Comparison of ENCODE assay signal across 10 cellular contexts in the genomic region with DNA sequence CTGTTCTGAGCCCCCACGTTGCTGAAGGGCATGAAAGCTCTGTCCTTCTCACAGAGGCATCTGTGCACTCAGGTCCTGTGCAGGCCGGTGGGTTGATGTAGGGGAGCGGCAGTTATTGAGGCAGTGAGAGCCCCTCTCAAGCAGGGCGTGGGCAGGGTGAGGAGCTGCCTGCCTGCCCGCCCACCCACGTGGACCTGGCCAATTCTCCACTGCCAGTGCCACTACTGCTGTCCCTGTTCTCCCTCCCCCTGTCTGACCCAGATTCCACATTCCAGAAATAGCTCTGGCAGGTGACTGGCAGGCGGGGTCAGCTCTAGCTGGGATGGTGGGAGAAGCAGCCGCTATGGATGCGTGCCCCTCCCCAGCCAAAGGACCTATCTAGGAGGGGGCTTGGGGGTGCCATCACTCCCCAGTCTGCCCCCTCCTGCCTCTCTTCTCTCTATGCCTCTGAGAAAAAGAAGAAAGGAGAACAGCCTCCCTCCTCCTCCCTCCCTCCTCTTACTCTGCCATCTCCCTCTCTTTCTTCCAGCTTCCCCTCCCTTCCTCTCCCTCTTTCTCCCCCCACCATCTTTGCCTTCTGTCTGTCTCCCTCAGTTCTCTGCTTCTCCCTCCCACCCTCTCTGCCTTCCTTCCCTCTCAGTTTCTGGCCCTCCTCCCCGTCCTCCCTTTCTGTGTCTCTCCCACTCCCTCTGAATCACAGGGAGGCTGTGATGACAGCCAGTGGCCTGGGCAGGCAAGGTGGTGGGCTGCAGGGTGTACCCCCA.
DNase-seq lines count a peak whose midpoint lies in the region; ATAC-seq lines count a peak whose summit lies in the region.
"Had no signal": no experiment of that assay in that cellular context is flagged by ENCODE, and none has a peak within 500 bp of the region (broad histone marks: within the 10 kb centered on the region; RNA-seq: fewer than 3 reads in every experiment).

No MANE protein-coding gene starts in this region.

- DNase-seq in GM23248, result peak; percentile 17
- DNase-seq in anterior cingulate cortex (lab: John Stamatoyannopoulos, UW), result peak in 38 of 58 donors; percentile 8 to 81 (median 33)
- peak; percentile 91 for DNase-seq in retina
- no peak for DNase-seq in activated naive CD4-positive, alpha-beta T cell treated with Interleukin-2 at 50 U/mL for 16 hours
- DNase-seq: activated T-cell treated with anti-CD3 and anti-CD28 coated beads, Interleukin-2, amount 50 U/mL, for 4 hours; effector memory CD8-positive, alpha-beta T cell had no signal

- H3K79me2 ChIP-seq in GM23248 (ENCODE audit: insufficient read depth), result no peaks in the 10 kb centered on the region

- no peaks in the 10 kb centered on the region for H3K27me3 ChIP-seq in GM23248 (replicated peaks; ENCODE audit: insufficient read depth)
- no peaks in the 10 kb centered on the region for H3K27me3 ChIP-seq in iPS-20b (ENCODE audit: insufficient read depth, low read length)

- 9 to 12% methylated on average over 10 of the region's 10 CpGs for WGBS in GM23248 (ENCODE audit: low coverage in 1 of 2, low lambda C conversion rate in 2 of 2, missing lambda C conversion rate in 2 of 2), 2 experiments

- H3K36me3 ChIP-seq in GM23248 (ENCODE audit: low read depth) (no peaks in the 10 kb centered on the region), iPS-20b (ENCODE audit: insufficient read depth, low read depth, low read length) (no peaks in the 10 kb centered on the region)

- H3K4me1 ChIP-seq in GM23248 (ENCODE audit: insufficient read depth), result peaks cover 9% of the 10 kb centered on the region; the same call in 1 of the 2 replicates
- peaks cover 12% of the 10 kb centered on the region for H3K4me1 ChIP-seq in iPS-20b (ENCODE audit: insufficient read depth, low read length)

- no peaks in the 10 kb centered on the region for H3K9me3 ChIP-seq in GM23248 (ENCODE audit: low read depth)
- no peaks in the 10 kb centered on the region for H3K9me3 ChIP-seq in iPS-20b (ENCODE audit: insufficient read depth, low read depth, low read length)

- H3K9ac ChIP-seq in GM23248, result no peak overlapping the region
- peak overlapping the region; percentile 41; the same call in 1 of the 2 replicates for H3K9ac ChIP-seq in iPS-20b (ENCODE audit: low read depth, low read length)

- no peaks in the 10 kb centered on the region for H4K20me1 ChIP-seq in GM23248 (ENCODE audit: insufficient read depth)

- ATAC-seq in GM18867 (IDR thresholded peaks at IDR 0.05; ENCODE audit: unreplicated experiment) (no peak), GM21381 (IDR thresholded peaks at IDR 0.05; ENCODE audit: unreplicated experiment) (no peak), GM19328 (IDR thresholded peaks at IDR 0.05; ENCODE audit: unreplicated experiment) (no peak)
- ATAC-seq: activated T-cell treated with anti-CD3 and anti-CD28 coated beads, Interleukin-2, amount 50 U/mL, for 4 hours; effector memory CD8-positive, alpha-beta T cell had no signal

- 0 out of 2 replicates have a peak, but pooled peaks cover 1% of the 10 kb centered on the region for H3F3A ChIP-seq in GM23248 (ENCODE audit: insufficient read depth)

- H3K9me2 ChIP-seq in GM23248 (ENCODE audit: insufficient read depth), result no peaks in the 10 kb centered on the region

- H2AFZ ChIP-seq in GM23248, result peak overlapping the region; percentile 31; the same call in 1 of the 2 replicates

- no peak overlapping the region for H3K4me3 ChIP-seq in GM23248
- H3K4me3 ChIP-seq in iPS-20b (ENCODE audit: low read length), result peak overlapping the region; percentile 29; the same call in 1 of the 2 replicates

- no peak overlapping the region for H3K27ac ChIP-seq in GM23248
- peak overlapping the region; percentile 25 for H3K27ac ChIP-seq in iPS-20b (ENCODE audit: low read length)

- H3K4me2 ChIP-seq in GM23248 (ENCODE audit: unreplicated experiment), result no peak overlapping the region

- in situ Hi-C loops in GM23248 (cut with MboI), result no loop called here
